ENCODE assay signal across 8 cellular contexts in genomic region chr4:112910109-112910736, GRCh38.
A peak's percentile ranks its signal among the peaks of the same experiment; 100 is the strongest.
DNase-seq lines count a peak whose midpoint lies in the region; ATAC-seq and TF ChIP-seq lines count a peak whose summit lies in the region.

No MANE protein-coding gene starts in this region.

- H3K27me3 ChIP-seq in breast epithelium (no peaks in the 10 kb centered on the region), muscle layer of duodenum (ENCODE audit: low read depth, low read length) (no peaks in the 10 kb centered on the region)
- no peaks in the 10 kb centered on the region for H3K27me3 ChIP-seq in CD8-positive, alpha-beta T cell (ENCODE audit: insufficient read depth, low read length)

- no peaks in the 10 kb centered on the region for H3K9me3 ChIP-seq in breast epithelium
- H3K9me3 ChIP-seq in muscle layer of duodenum (ENCODE audit: control insufficient read depth in 1 of 2, low read length in 2 of 2) = no peaks in the 10 kb centered on the region
- H3K9me3 ChIP-seq in CD8-positive, alpha-beta T cell (ENCODE audit: low read length) = no peaks in the 10 kb centered on the region

- POLR2A ChIA-PET in CD8-positive, alpha-beta T cell (lab: Charles Lee) = no interaction called here

- CTCF ChIA-PET in CD8-positive, alpha-beta T cell (lab: Charles Lee) = no interaction called here

- H3K27me3 Mint-ChIP-seq in CD8-positive, alpha-beta T cell (ENCODE audit: low read depth) = peaks cover 7% of the 10 kb centered on the region

- H3K4me1 ChIP-seq in breast epithelium = no peaks in the 10 kb centered on the region
- H3K4me1 ChIP-seq in muscle layer of duodenum (ENCODE audit: control insufficient read depth in 1 of 2, insufficient read depth in 2 of 2, low read length in 2 of 2) = peaks cover 0 to 3% of the 10 kb centered on the region in 2 donors
- no peaks in the 10 kb centered on the region for H3K4me1 ChIP-seq in CD8-positive, alpha-beta T cell (ENCODE audit: insufficient read depth, low read length)

- TF ChIP-seq POLR2A in breast epithelium (IDR thresholded peaks at IDR 0.05) = no peak

- H3K9me3 Mint-ChIP-seq in CD8-positive, alpha-beta T cell = no peaks in the 10 kb centered on the region

- DNase-seq in Ammon's horn (ENCODE audit: low spot score) (peak; percentile 74), breast epithelium (ENCODE audit: low spot score in 2 of 2) (no peak), NCI-H1048 (lab: John Stamatoyannopoulos, UW) (no peak)
- no peak for DNase-seq in CD8-positive, alpha-beta T cell

- peaks cover 5% of the 10 kb centered on the region for H3K4me1 Mint-ChIP-seq in CD8-positive, alpha-beta T cell (ENCODE audit: low read depth)

- H3K27ac Mint-ChIP-seq in CD8-positive, alpha-beta T cell = no peak overlapping the region

- H3K4me3 ChIP-seq in breast epithelium = peak overlapping the region; percentile 24 to 48 (median 34)
- peak overlapping the region; percentile 38 to 52 for H3K4me3 ChIP-seq in muscle layer of duodenum (ENCODE audit: low read depth in 1 of 2, low read length in 2 of 2)
- no peak overlapping the region for H3K4me3 ChIP-seq in CD8-positive, alpha-beta T cell (ENCODE audit: low read depth, low read length)

- intact Hi-C loops in breast epithelium (cut with DNase I; ENCODE audit: low total_unique reads) = no loop called here
- intact Hi-C loops in CD8-positive, alpha-beta T cell (cut with DNase I, micrococcal nuclease) = no loop called here

- H3K36me3 Mint-ChIP-seq in CD8-positive, alpha-beta T cell = no peaks in the 10 kb centered on the region

- no peaks in the 10 kb centered on the region for H3K36me3 ChIP-seq in breast epithelium
- H3K36me3 ChIP-seq in muscle layer of duodenum (ENCODE audit: control insufficient read depth in 1 of 2, insufficient read depth in 2 of 2, low read length in 2 of 2) = no peaks in the 10 kb centered on the region
- H3K36me3 ChIP-seq in CD8-positive, alpha-beta T cell (ENCODE audit: insufficient read depth, low read length) = no peaks in the 10 kb centered on the region

- H3K4me3 Mint-ChIP-seq in CD8-positive, alpha-beta T cell = no peak overlapping the region

- H3K27ac ChIP-seq in breast epithelium = no peak overlapping the region
- H3K27ac ChIP-seq in muscle layer of duodenum (ENCODE audit: low read length) = no peak overlapping the region
- H3K27ac ChIP-seq in CD8-positive, alpha-beta T cell (ENCODE audit: low read depth, low read length) = no peak overlapping the region

- ATAC-seq in HG02759 (IDR thresholded peaks at IDR 0.05; ENCODE audit: unreplicated experiment) = peak; percentile 44
- no peak for ATAC-seq in CD8-positive, alpha-beta T cell
- no peak for ATAC-seq in GM19452 (IDR thresholded peaks at IDR 0.05; ENCODE audit: unreplicated experiment)
- no peak for ATAC-seq in GM21423 (IDR thresholded peaks at IDR 0.05; ENCODE audit: unreplicated experiment)

- TF ChIP-seq CTCF in breast epithelium (IDR thresholded peaks at IDR 0.05) = no peak
- TF ChIP-seq CTCF in CD8-positive, alpha-beta T cell (IDR thresholded peaks at IDR 0.05) = no peak
